In the genomic region with DNA sequence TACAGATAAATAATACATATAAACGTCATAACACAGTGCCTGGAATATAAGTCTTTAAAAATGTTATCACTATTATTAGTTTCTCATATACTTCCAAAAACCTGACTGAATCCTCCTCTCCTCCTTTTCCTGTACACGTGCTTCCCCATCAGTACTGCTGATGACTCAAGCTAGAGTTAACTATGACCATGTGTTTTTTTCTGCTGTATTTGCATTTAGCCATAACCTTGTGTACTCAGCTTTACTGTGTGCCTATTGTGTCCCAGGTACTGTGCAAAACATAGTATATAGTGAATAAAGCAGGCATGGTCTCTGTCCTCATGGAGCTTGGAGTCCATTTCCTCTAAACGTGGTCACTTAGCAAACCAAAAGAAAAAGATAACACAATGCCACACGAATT, we compare ENCODE assay signal across 14 cellular contexts. TPM values are rescaled to one million over a fixed set of nuclear protein-coding genes. Genes with fewer than 3 reads are reported as not detected.
DNase-seq lines count a peak whose midpoint lies in the region; ATAC-seq, FAIRE-seq and TF ChIP-seq lines count a peak whose summit lies in the region.
"Had no signal": no experiment of that assay in that cellular context is flagged by ENCODE, and none has a peak within 500 bp of the region (broad histone marks: within the 10 kb centered on the region; RNA-seq: fewer than 3 reads in every experiment).

No MANE protein-coding gene starts in this region.

- H3K27me3 Mint-ChIP-seq in CD8-positive, alpha-beta T cell (ENCODE audit: low read depth), result no peaks in the 10 kb centered on the region
- H3K27me3 Mint-ChIP-seq: B cell had no signal

- no peaks in the 10 kb centered on the region for H3K9me3 Mint-ChIP-seq in CD8-positive, alpha-beta T cell

- H3K9me3 ChIP-seq in CD8-positive, alpha-beta T cell (ENCODE audit: low read length), result no peaks in the 10 kb centered on the region
- H3K9me3 ChIP-seq: lower lobe of right lung had no signal

- H3K4me1 ChIP-seq in CD8-positive, alpha-beta T cell (ENCODE audit: insufficient read depth, low read length), result peaks cover 7% of the 10 kb centered on the region
- H3K4me1 ChIP-seq: lower lobe of right lung had no signal

- no peak for ATAC-seq in CD8-positive, alpha-beta T cell
- ATAC-seq: lower lobe of right lung had no signal

- no peaks in the 10 kb centered on the region for H3K36me3 Mint-ChIP-seq in CD8-positive, alpha-beta T cell

- H3K4me1 Mint-ChIP-seq in CD8-positive, alpha-beta T cell (ENCODE audit: low read depth), result peaks cover 11% of the 10 kb centered on the region

- TF ChIP-seq POLR2A in H54 (IDR thresholded peaks at IDR 0.05; ENCODE audit: low read depth, low read length), result no peak

- no peaks in the 10 kb centered on the region for H3K36me3 ChIP-seq in CD8-positive, alpha-beta T cell (ENCODE audit: insufficient read depth, low read length)
- H3K36me3 ChIP-seq: lower lobe of right lung had no signal

- H3K27ac ChIP-seq in CD8-positive, alpha-beta T cell (ENCODE audit: low read depth, low read length), result no peak overlapping the region
- H3K27ac ChIP-seq: lower lobe of right lung had no signal

- POLR2A ChIA-PET in CD8-positive, alpha-beta T cell (lab: Charles Lee), result no interaction called here

- CTCF ChIA-PET in CD8-positive, alpha-beta T cell (lab: Charles Lee), result no interaction called here

- peak; percentile 82 for FAIRE-seq in H54 (lab: Jason Lieb, UNC)

- no peak overlapping the region for H3K4me3 ChIP-seq in foreskin fibroblast (ENCODE audit: low read depth in 1 of 2, low read length in 2 of 2)
- no peak overlapping the region for H3K4me3 ChIP-seq in CD8-positive, alpha-beta T cell (ENCODE audit: low read depth, low read length)
- H3K4me3 ChIP-seq: lower lobe of right lung had no signal

- no peaks in the 10 kb centered on the region for H3K27me3 ChIP-seq in CD8-positive, alpha-beta T cell (ENCODE audit: insufficient read depth, low read length)

- no peak overlapping the region for H3K4me3 Mint-ChIP-seq in CD8-positive, alpha-beta T cell
- H3K4me3 Mint-ChIP-seq: B cell had no signal

- DNase-seq in A172 (ENCODE audit: low spot score) (peak; percentile 41), H54 (ENCODE audit: insufficient read length, low spot score) (peak; percentile 6), SW480 (ENCODE audit: low spot score) (peak; percentile 43), foreskin fibroblast (peak; percentile 71 to 81), NOMO-1 (lab: John Stamatoyannopoulos, UW; ENCODE audit: unreplicated experiment in 2 of 2) (no peak), islet precursor cell (no peak), NCI-H128 (lab: John Stamatoyannopoulos, UW; ENCODE audit: unreplicated experiment) (no peak)
- DNase-seq in CD8-positive, alpha-beta T cell, result no peak
- DNase-seq: activated CD4-positive, CD25-positive, alpha-beta regulatory T cell treated with anti-CD3 and anti-CD28 coated beads, Interleukin-2, amount 50 U/mL, for 72 hours; KG1; lower lobe of right lung; NCI-H345; substantia nigra had no signal

- H3K27ac Mint-ChIP-seq in CD8-positive, alpha-beta T cell, result no peak overlapping the region
- H3K27ac Mint-ChIP-seq: B cell had no signal

- TF ChIP-seq CTCF in foreskin fibroblast (IDR thresholded peaks at IDR 0.05; ENCODE audit: low read depth, low read length), result no peak
- TF ChIP-seq CTCF in CD8-positive, alpha-beta T cell (IDR thresholded peaks at IDR 0.05), result no peak

- intact Hi-C loops in CD8-positive, alpha-beta T cell (cut with DNase I, micrococcal nuclease), result no loop called here

RNA-seq across cellular contexts. Expression of gene ARHGAP32, which starts 56.5 kb away (rescaled TPM):
- 4.8 and 11.3 TPM in 2 replicates for total RNA-seq in A172 (2014; rRNA removed; shearing (Covaris generic))
- 1 to 10 TPM; 4.9 to 5.3 TPM for total RNA-seq in CD8-positive, alpha-beta T cell

Comparison
In these comparisons a context has a peak if more than half of its experiments do, and no peak if none do; other contexts are left out.
1. DNase-seq: peak in A172 (single experiment), H54 (single experiment), SW480 (single experiment) and foreskin fibroblast (2 of 2); none in NOMO-1 (0 of 2), CD8-positive, alpha-beta T cell (0 of 7), islet precursor cell (single experiment) and NCI-H128 (single experiment).